Comparison of ENCODE assay signal across 1 cellular context in the genomic region with DNA sequence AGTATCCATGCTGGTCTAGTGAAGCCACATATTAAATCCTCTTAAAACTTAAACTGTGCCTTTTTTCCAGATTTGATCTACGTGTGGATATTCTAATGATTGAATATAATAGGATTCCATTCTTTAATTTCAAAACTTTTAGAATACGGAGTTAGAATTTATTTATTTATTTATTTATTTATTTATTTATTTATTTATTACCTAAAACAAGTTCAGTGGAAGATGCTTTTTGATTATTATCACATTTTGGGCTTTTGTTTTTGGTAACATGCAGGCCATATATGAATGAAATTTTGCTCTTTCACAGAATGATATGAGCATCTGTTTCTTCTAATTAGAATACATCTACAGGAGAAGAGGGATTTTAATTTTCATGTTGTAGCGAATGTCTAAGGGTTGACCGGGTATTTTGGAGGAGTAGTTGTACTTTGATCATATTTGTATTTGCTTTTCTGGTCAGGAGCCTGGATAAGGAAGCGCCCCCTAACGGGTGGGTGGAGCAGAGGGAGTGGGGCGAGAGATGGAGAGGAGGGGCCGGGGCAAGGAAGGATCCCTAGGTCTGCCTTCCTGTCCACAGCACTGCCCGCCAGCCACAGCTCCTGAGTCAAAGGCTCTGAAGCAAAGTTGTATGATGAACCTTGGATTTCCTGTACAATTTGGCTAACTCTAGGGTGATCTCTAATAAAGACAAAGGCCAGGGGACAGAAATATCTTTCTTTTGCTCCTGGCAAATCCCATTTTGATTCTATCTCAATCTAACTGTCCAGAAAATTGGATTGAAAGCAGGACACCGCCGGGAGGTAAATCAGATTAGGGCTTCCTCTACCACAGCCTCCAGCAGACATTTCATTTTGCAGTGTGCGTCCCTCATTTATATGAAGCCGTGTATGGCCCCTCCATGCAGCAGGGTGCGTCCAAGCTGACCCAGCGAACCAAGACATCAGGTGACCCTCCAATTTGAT.
TF ChIP-seq lines count a peak whose summit lies in the region.

No MANE protein-coding gene starts in this region.

TF ChIP-seq in HEK293, 187 proteins besides CTCF, POLR2A, EP300 and RAD21 (continued from another document):
- TF ChIP-seq, protein P1, sequence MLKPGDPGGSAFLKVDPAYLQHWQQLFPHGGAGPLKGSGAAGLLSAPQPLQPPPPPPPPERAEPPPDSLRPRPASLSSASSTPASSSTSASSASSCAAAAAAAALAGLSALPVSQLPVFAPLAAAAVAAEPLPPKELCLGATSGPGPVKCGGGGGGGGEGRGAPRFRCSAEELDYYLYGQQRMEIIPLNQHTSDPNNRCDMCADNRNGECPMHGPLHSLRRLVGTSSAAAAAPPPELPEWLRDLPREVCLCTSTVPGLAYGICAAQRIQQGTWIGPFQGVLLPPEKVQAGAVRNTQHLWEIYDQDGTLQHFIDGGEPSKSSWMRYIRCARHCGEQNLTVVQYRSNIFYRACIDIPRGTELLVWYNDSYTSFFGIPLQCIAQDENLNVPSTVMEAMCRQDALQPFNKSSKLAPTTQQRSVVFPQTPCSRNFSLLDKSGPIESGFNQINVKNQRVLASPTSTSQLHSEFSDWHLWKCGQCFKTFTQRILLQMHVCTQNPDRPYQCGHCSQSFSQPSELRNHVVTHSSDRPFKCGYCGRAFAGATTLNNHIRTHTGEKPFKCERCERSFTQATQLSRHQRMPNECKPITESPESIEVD (tag by site-specific recombination; IDR thresholded peaks at IDR 0.05): no peak
- TF ChIP-seq ZNF549 (tag by site-specific recombination; IDR thresholded peaks at IDR 0.05) (no peak), ZNF530 (tag by site-specific recombination; IDR thresholded peaks at IDR 0.05; ENCODE audit: low read depth) (0 out of 2 replicates have a peak, but pooled peaks have one; percentile 59), ZBTB7A (tag by site-specific recombination; IDR thresholded peaks at IDR 0.05; ENCODE audit: low read depth) (no peak), ZNF202 (tag by site-specific recombination; IDR thresholded peaks at IDR 0.05; ENCODE audit: borderline replicate concordance) (peak; percentile 93), ZFP3 (tag by site-specific recombination; IDR thresholded peaks at IDR 0.05; ENCODE audit: low read depth) (no peak), ZNF626 (tag by site-specific recombination; IDR thresholded peaks at IDR 0.05) (no peak), ZBTB8A (tag by site-specific recombination; IDR thresholded peaks at IDR 0.05) (peak; percentile 81), ZSCAN30 (tag by site-specific recombination; IDR thresholded peaks at IDR 0.05) (no peak)
- TF ChIP-seq, protein P2, sequence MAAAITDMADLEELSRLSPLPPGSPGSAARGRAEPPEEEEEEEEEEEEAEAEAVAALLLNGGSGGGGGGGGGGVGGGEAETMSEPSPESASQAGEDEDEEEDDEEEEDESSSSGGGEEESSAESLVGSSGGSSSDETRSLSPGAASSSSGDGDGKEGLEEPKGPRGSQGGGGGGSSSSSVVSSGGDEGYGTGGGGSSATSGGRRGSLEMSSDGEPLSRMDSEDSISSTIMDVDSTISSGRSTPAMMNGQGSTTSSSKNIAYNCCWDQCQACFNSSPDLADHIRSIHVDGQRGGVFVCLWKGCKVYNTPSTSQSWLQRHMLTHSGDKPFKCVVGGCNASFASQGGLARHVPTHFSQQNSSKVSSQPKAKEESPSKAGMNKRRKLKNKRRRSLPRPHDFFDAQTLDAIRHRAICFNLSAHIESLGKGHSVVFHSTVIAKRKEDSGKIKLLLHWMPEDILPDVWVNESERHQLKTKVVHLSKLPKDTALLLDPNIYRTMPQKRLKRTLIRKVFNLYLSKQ (tag by site-specific recombination; IDR thresholded peaks at IDR 0.05; ENCODE audit: borderline replicate concordance): peak; percentile 58; the same call in 1 of the 2 replicates
- TF ChIP-seq, protein P3, sequence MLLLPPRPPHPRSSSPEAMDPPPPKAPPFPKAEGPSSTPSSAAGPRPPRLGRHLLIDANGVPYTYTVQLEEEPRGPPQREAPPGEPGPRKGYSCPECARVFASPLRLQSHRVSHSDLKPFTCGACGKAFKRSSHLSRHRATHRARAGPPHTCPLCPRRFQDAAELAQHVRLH (tag by site-specific recombination; IDR thresholded peaks at IDR 0.05): 0 out of 2 replicates have a peak, but pooled peaks have one; percentile 17
- TF ChIP-seq, protein P4, sequence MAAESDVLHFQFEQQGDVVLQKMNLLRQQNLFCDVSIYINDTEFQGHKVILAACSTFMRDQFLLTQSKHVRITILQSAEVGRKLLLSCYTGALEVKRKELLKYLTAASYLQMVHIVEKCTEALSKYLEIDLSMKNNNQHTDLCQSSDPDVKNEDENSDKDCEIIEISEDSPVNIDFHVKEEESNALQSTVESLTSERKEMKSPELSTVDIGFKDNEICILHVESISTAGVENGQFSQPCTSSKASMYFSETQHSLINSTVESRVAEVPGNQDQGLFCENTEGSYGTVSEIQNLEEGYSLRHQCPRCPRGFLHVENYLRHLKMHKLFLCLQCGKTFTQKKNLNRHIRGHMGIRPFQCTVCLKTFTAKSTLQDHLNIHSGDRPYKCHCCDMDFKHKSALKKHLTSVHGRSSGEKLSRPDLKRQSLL (tag by site-specific recombination; IDR thresholded peaks at IDR 0.05): no peak
- TF ChIP-seq, protein P5, sequence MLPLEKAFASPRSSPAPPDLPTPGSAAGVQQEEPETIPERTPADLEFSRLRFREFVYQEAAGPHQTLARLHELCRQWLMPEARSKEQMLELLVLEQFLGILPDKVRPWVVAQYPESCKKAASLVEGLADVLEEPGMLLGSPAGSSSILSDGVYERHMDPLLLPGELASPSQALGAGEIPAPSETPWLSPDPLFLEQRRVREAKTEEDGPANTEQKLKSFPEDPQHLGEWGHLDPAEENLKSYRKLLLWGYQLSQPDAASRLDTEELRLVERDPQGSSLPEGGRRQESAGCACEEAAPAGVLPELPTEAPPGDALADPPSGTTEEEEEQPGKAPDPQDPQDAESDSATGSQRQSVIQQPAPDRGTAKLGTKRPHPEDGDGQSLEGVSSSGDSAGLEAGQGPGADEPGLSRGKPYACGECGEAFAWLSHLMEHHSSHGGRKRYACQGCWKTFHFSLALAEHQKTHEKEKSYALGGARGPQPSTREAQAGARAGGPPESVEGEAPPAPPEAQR (tag by site-specific recombination; IDR thresholded peaks at IDR 0.05): no peak
- TF ChIP-seq, protein P6, sequence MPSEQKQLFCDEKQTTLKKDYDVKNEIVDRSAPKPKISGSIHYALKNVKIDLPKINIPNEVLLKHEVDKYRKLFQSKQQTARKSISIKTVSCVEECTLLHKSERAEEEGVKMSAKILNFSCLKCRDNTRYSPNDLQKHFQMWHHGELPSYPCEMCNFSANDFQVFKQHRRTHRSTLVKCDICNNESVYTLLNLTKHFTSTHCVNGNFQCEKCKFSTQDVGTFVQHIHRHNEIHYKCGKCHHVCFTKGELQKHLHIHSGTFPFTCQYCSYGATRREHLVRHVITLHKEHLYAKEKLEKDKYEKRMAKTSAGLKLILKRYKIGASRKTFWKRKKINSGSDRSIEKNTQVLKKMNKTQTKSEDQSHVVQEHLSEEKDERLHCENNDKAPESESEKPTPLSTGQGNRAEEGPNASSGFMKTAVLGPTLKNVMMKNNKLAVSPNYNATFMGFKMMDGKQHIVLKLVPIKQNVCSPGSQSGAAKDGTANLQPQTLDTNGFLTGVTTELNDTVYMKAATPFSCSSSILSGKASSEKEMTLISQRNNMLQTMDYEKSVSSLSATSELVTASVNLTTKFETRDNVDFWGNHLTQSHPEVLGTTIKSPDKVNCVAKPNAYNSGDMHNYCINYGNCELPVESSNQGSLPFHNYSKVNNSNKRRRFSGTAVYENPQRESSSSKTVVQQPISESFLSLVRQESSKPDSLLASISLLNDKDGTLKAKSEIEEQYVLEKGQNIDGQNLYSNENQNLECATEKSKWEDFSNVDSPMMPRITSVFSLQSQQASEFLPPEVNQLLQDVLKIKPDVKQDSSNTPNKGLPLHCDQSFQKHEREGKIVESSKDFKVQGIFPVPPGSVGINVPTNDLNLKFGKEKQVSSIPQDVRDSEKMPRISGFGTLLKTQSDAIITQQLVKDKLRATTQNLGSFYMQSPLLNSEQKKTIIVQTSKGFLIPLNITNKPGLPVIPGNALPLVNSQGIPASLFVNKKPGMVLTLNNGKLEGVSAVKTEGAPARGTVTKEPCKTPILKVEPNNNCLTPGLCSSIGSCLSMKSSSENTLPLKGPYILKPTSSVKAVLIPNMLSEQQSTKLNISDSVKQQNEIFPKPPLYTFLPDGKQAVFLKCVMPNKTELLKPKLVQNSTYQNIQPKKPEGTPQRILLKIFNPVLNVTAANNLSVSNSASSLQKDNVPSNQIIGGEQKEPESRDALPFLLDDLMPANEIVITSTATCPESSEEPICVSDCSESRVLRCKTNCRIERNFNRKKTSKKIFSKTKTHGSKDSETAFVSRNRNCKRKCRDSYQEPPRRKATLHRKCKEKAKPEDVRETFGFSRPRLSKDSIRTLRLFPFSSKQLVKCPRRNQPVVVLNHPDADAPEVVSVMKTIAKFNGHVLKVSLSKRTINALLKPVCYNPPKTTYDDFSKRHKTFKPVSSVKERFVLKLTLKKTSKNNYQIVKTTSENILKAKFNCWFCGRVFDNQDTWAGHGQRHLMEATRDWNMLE (tag by site-specific recombination; conservative IDR thresholded peaks at IDR 0.05; ENCODE audit: low read depth): peak; percentile 92
- TF ChIP-seq, protein P7, sequence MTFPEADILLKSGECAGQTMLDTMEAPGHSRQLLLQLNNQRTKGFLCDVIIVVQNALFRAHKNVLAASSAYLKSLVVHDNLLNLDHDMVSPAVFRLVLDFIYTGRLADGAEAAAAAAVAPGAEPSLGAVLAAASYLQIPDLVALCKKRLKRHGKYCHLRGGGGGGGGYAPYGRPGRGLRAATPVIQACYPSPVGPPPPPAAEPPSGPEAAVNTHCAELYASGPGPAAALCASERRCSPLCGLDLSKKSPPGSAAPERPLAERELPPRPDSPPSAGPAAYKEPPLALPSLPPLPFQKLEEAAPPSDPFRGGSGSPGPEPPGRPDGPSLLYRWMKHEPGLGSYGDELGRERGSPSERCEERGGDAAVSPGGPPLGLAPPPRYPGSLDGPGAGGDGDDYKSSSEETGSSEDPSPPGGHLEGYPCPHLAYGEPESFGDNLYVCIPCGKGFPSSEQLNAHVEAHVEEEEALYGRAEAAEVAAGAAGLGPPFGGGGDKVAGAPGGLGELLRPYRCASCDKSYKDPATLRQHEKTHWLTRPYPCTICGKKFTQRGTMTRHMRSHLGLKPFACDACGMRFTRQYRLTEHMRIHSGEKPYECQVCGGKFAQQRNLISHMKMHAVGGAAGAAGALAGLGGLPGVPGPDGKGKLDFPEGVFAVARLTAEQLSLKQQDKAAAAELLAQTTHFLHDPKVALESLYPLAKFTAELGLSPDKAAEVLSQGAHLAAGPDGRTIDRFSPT (tag by site-specific recombination; IDR thresholded peaks at IDR 0.05): no peak
